In the genomic region with DNA sequence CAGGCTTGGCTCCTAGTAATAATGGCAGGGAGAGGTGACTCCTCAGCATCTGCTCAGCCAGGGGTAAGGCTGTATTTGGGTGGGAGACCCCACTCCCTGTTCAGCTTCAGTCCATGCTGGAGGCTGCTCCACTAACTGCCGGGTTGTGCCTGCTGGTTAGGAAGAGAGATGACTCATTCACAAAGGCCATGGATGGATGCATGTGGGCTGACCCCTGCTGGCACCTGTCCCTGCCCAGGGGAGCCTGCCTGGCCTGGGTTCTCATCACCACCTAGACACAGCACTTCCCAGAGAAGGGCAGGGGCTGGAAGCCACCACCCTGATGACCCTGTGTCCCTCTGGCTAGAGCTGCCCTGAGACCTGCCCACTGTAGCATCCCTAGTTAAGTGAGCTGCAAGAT, we compare ENCODE assay signal across 19 cellular contexts. TPM values are rescaled to one million over a fixed set of nuclear protein-coding genes. Genes with fewer than 3 reads are reported as not detected.
A peak's percentile ranks its signal among the peaks of the same experiment; 100 is the strongest.
DNase-seq lines count a peak whose midpoint lies in the region.
"Had no signal": no experiment of that assay in that cellular context is flagged by ENCODE, and none has a peak within 500 bp of the region (broad histone marks: within the 10 kb centered on the region; RNA-seq: fewer than 3 reads in every experiment).

No MANE protein-coding gene starts in this region.

- CTCF ChIA-PET in activated CD4-positive, alpha-beta memory T cell treated with anti-CD3 and anti-CD28 coated beads, Interleukin-2, amount 10 ng/mL, durations not matched to agents 7 days and 5 days (lab: Charles Lee) = no interaction called here

- H3K27me3 Mint-ChIP-seq in activated CD4-positive, alpha-beta memory T cell treated with anti-CD3 and anti-CD28 coated beads, Interleukin-2, amount 10 ng/mL, durations not matched to agents 7 days and 5 days = peaks cover 17% of the 10 kb centered on the region

- no peak overlapping the region for H3K27ac Mint-ChIP-seq in activated CD4-positive, alpha-beta memory T cell treated with anti-CD3 and anti-CD28 coated beads, Interleukin-2, amount 10 ng/mL, durations not matched to agents 7 days and 5 days
- H3K27ac Mint-ChIP-seq: activated B cell treated with CpG ODN at 0.5 μM for 24 hours; activated naive CD8-positive, alpha-beta T cell treated with anti-CD3 and anti-CD28 coated beads, Interleukin-2, amount 10 ng/mL, durations not matched to agents 7 days and 5 days; naive thymus-derived CD4-positive, alpha-beta T cell; T-helper 1 cell treated with Interleukin-12 subunit alpha and Interleukin-12 subunit beta and Interleukin-4 antibody, amounts not matched to agents 30 μg/mL and 1 μg/mL, for 36 hours had no signal

- POLR2A ChIA-PET in activated CD4-positive, alpha-beta memory T cell treated with anti-CD3 and anti-CD28 coated beads, Interleukin-2, amount 10 ng/mL, durations not matched to agents 7 days and 5 days (lab: Charles Lee) = no interaction called here

- H3K36me3 Mint-ChIP-seq in activated CD4-positive, alpha-beta memory T cell treated with anti-CD3 and anti-CD28 coated beads, Interleukin-2, amount 10 ng/mL, durations not matched to agents 7 days and 5 days (ENCODE audit: low read depth) = no peaks in the 10 kb centered on the region
- H3K36me3 Mint-ChIP-seq: activated naive CD8-positive, alpha-beta T cell treated with anti-CD3 and anti-CD28 coated beads, Interleukin-2, amount 10 ng/mL, durations not matched to agents 7 days and 5 days; naive thymus-derived CD4-positive, alpha-beta T cell had no signal

- H3K4me1 Mint-ChIP-seq in activated CD4-positive, alpha-beta memory T cell treated with anti-CD3 and anti-CD28 coated beads, Interleukin-2, amount 10 ng/mL, durations not matched to agents 7 days and 5 days = peaks cover 7% of the 10 kb centered on the region
- H3K4me1 Mint-ChIP-seq: activated B cell treated with CpG ODN at 0.5 μM for 24 hours; activated naive CD8-positive, alpha-beta T cell treated with anti-CD3 and anti-CD28 coated beads, Interleukin-2, amount 10 ng/mL, durations not matched to agents 7 days and 5 days; naive thymus-derived CD4-positive, alpha-beta T cell had no signal

- peaks cover 7% of the 10 kb centered on the region for H3K9me3 Mint-ChIP-seq in activated CD4-positive, alpha-beta memory T cell treated with anti-CD3 and anti-CD28 coated beads, Interleukin-2, amount 10 ng/mL, durations not matched to agents 7 days and 5 days

- DNase-seq in AG08396 (ENCODE audit: low spot score) = peak; percentile 53
- DNase-seq in EH (ENCODE audit: low read depth) = peak; percentile 41
- peak; percentile 14 for DNase-seq in SW480 (ENCODE audit: low spot score)
- peak; percentile 76 for DNase-seq in kidney tubule cell (ENCODE audit: low spot score)
- DNase-seq in AML-193 (lab: John Stamatoyannopoulos, UW) = no peak
- no peak for DNase-seq in activated CD4-positive, alpha-beta memory T cell treated with anti-CD3 and anti-CD28 coated beads, Interleukin-2, amount 10 ng/mL, durations not matched to agents 7 days and 5 days
- DNase-seq in NCI-H2107 (lab: John Stamatoyannopoulos, UW) = no peak
- no peak for DNase-seq in stimulated activated CD4-positive, alpha-beta T cell treated with anti-CD3 and anti-CD28 coated beads, Interleukin-2, amount 100 ng/mL, for 24 hours
- DNase-seq: activated B cell treated with CpG ODN at 0.5 μM for 24 hours; activated CD8-positive, alpha-beta memory T cell treated with anti-CD3 and anti-CD28 coated beads for 24 hours; activated naive CD8-positive, alpha-beta T cell treated with anti-CD3 and anti-CD28 coated beads, Interleukin-2, amount 10 ng/mL, durations not matched to agents 7 days and 5 days; gastrocnemius medialis; naive thymus-derived CD4-positive, alpha-beta T cell; NCI-H2029; NCI-H446 treated with DMSO at 0.1 percent for 48 hours; Right ventricle myocardium superior; small intestine; stimulated activated CD8-positive, alpha-beta memory T cell treated with anti-CD3 and anti-CD28 coated beads, Interleukin-4, amount 100 ng/mL, for 48 hours had no signal

- no peak overlapping the region for H3K4me3 Mint-ChIP-seq in activated CD4-positive, alpha-beta memory T cell treated with anti-CD3 and anti-CD28 coated beads, Interleukin-2, amount 10 ng/mL, durations not matched to agents 7 days and 5 days
- H3K4me3 Mint-ChIP-seq: activated B cell treated with CpG ODN at 0.5 μM for 24 hours; activated naive CD8-positive, alpha-beta T cell treated with anti-CD3 and anti-CD28 coated beads, Interleukin-2, amount 10 ng/mL, durations not matched to agents 7 days and 5 days; naive thymus-derived CD4-positive, alpha-beta T cell; T-helper 1 cell treated with Interleukin-12 subunit alpha and Interleukin-12 subunit beta and Interleukin-4 antibody, amounts not matched to agents 30 μg/mL and 1 μg/mL, for 36 hours had no signal

RNA-seq across cellular contexts. Expression of gene VSTM4, which starts 59.0 kb away (rescaled TPM):
- under 1 TPM; 0.10 TPM for total RNA-seq in activated CD4-positive, alpha-beta memory T cell treated with anti-CD3 and anti-CD28 coated beads, Interleukin-2, amount 10 ng/mL, durations not matched to agents 7 days and 5 days
- total RNA-seq: activated B cell treated with CpG ODN at 0.5 μM for 24 hours; activated naive CD8-positive, alpha-beta T cell treated with anti-CD3 and anti-CD28 coated beads, Interleukin-2, amount 10 ng/mL, durations not matched to agents 7 days and 5 days had no signal

Comparison
In these comparisons a context has a peak if more than half of its experiments do, and no peak if none do; other contexts are left out.
1. DNase-seq: peak in AG08396 (single experiment), EH (single experiment), SW480 (single experiment) and kidney tubule cell (single experiment); none in AML-193 (0 of 2), activated CD4-positive, alpha-beta memory T cell treated with anti-CD3 and anti-CD28 coated beads, Interleukin-2, amount 10 ng/mL, durations not matched to agents 7 days and 5 days (single experiment), NCI-H2107 (single experiment) and stimulated activated CD4-positive, alpha-beta T cell treated with anti-CD3 and anti-CD28 coated beads, Interleukin-2, amount 100 ng/mL, for 24 hours (0 of 2).